1 cellular context compared by ENCODE assay signal in the genomic region with DNA sequence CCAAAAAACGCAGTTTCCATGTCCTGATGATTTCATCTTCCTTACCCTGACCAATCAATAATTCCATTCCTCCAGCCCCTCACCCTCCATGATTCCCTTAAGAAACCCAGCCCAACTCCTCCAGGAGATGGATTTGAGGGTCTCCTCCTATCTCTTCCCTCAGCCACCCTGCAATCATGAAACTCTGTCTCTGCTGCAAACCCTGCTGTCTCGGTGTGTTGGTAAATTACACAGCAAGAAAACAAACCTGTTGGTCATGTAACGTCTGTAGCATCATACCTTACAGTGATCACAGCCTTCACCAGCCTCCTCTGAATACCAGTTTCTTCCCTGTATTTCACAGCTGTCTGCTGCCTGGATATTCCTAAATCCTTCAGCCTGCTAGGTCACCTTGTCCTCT.
TF ChIP-seq lines count a peak whose summit lies in the region.

No MANE protein-coding gene starts in this region.

TF ChIP-seq in K562, 482 proteins besides CTCF, POLR2A, EP300 and RAD21 (continued from another document and continues in another):
- TF ChIP-seq CBX1 (IDR thresholded peaks at IDR 0.05; ENCODE audit: low read depth) (peak; percentile 98; the same call in 1 of the 2 replicates), HES1 (IDR thresholded peaks at IDR 0.05; ENCODE audit: low read depth) (no peak), ZNF311 (CRISPR knock-in tag; IDR thresholded peaks at IDR 0.05) (no peak), ZNF75A (CRISPR knock-in tag; IDR thresholded peaks at IDR 0.05) (no peak), EWSR1 (IDR thresholded peaks at IDR 0.05; ENCODE audit: borderline replicate concordance, low read depth, partially characterized antibody) (no peak), POLR2AphosphoS5 (IDR thresholded peaks at IDR 0.05; ENCODE audit: control insufficient read depth, insufficient read depth, low read depth, low read length) (no peak), TRIM24 (IDR thresholded peaks at IDR 0.05) (peak in 1 of 2 experiments; percentile 59; a peak in 2 of 4 replicates), SRSF9 (IDR thresholded peaks at IDR 0.05; ENCODE audit: borderline replicate concordance, low read depth, low read length) (no peak), NR2C1 (IDR thresholded peaks at IDR 0.05) (no peak), NR2C1 (tag; IDR thresholded peaks at IDR 0.05) (no peak), ZNF766 (CRISPR knock-in tag; conservative IDR thresholded peaks at IDR 0.05) (0 out of 2 replicates have a peak, but pooled peaks have one; percentile 28), TFAP4 (CRISPR knock-in tag; IDR thresholded peaks at IDR 0.05; ENCODE audit: borderline replicate concordance) (no peak), MEF2D (tag; conservative IDR thresholded peaks at IDR 0.05; ENCODE audit: low read depth) (no peak), CBX3 (IDR thresholded peaks at IDR 0.05; ENCODE audit: borderline replicate concordance in 1 of 2, low read length in 2 of 2) (peak in 1 of 2 experiments; percentile 98; a peak in 2 of 3 replicates), ZNF280A (IDR thresholded peaks at IDR 0.05; ENCODE audit: low read depth, partially characterized antibody) (peak; percentile 87), ZNF584 (CRISPR knock-in tag; IDR thresholded peaks at IDR 0.05; ENCODE audit: low read depth) (peak; percentile 79; the same call in 1 of the 2 replicates), ZKSCAN1 (IDR thresholded peaks at IDR 0.05; ENCODE audit: low read depth, low read length) (no peak), HNRNPUL1 (IDR thresholded peaks at IDR 0.05; ENCODE audit: low read length) (no peak), SMARCE1 (IDR thresholded peaks at IDR 0.05) (no peak), ZNF140 (CRISPR knock-in tag; IDR thresholded peaks at IDR 0.05) (no peak), SRF (CRISPR knock-in tag; IDR thresholded peaks at IDR 0.05) (no peak), KDM1A (IDR thresholded peaks at IDR 0.05) (no peak), TRIM28 (IDR thresholded peaks at IDR 0.05) (peak; percentile 96), FOXJ3 (CRISPR knock-in tag; IDR thresholded peaks at IDR 0.05) (no peak), STAT5A (IDR thresholded peaks at IDR 0.05; ENCODE audit: borderline replicate concordance, low read length) (no peak)
- TF ChIP-seq, protein P1, sequence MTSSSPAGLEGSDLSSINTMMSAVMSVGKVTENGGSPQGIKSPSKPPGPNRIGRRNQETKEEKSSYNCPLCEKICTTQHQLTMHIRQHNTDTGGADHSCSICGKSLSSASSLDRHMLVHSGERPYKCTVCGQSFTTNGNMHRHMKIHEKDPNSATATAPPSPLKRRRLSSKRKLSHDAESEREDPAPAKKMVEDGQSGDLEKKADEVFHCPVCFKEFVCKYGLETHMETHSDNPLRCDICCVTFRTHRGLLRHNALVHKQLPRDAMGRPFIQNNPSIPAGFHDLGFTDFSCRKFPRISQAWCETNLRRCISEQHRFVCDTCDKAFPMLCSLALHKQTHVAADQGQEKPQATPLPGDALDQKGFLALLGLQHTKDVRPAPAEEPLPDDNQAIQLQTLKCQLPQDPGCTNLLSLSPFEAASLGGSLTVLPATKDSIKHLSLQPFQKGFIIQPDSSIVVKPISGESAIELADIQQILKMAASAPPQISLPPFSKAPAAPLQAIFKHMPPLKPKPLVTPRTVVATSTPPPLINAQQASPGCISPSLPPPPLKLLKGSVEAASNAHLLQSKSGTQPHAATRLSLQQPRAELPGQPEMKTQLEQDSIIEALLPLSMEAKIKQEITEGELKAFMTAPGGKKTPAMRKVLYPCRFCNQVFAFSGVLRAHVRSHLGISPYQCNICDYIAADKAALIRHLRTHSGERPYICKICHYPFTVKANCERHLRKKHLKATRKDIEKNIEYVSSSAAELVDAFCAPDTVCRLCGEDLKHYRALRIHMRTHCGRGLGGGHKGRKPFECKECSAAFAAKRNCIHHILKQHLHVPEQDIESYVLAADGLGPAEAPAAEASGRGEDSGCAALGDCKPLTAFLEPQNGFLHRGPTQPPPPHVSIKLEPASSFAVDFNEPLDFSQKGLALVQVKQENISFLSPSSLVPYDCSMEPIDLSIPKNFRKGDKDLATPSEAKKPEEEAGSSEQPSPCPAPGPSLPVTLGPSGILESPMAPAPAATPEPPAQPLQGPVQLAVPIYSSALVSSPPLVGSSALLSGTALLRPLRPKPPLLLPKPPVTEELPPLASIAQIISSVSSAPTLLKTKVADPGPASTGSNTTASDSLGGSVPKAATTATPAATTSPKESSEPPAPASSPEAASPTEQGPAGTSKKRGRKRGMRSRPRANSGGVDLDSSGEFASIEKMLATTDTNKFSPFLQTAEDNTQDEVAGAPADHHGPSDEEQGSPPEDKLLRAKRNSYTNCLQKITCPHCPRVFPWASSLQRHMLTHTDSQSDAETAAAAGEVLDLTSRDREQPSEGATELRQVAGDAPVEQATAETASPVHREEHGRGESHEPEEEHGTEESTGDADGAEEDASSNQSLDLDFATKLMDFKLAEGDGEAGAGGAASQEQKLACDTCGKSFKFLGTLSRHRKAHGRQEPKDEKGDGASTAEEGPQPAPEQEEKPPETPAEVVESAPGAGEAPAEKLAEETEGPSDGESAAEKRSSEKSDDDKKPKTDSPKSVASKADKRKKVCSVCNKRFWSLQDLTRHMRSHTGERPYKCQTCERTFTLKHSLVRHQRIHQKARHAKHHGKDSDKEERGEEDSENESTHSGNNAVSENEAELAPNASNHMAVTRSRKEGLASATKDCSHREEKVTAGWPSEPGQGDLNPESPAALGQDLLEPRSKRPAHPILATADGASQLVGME (CRISPR knock-in tag; IDR thresholded peaks at IDR 0.05): no peak
- TF ChIP-seq, protein P2, sequence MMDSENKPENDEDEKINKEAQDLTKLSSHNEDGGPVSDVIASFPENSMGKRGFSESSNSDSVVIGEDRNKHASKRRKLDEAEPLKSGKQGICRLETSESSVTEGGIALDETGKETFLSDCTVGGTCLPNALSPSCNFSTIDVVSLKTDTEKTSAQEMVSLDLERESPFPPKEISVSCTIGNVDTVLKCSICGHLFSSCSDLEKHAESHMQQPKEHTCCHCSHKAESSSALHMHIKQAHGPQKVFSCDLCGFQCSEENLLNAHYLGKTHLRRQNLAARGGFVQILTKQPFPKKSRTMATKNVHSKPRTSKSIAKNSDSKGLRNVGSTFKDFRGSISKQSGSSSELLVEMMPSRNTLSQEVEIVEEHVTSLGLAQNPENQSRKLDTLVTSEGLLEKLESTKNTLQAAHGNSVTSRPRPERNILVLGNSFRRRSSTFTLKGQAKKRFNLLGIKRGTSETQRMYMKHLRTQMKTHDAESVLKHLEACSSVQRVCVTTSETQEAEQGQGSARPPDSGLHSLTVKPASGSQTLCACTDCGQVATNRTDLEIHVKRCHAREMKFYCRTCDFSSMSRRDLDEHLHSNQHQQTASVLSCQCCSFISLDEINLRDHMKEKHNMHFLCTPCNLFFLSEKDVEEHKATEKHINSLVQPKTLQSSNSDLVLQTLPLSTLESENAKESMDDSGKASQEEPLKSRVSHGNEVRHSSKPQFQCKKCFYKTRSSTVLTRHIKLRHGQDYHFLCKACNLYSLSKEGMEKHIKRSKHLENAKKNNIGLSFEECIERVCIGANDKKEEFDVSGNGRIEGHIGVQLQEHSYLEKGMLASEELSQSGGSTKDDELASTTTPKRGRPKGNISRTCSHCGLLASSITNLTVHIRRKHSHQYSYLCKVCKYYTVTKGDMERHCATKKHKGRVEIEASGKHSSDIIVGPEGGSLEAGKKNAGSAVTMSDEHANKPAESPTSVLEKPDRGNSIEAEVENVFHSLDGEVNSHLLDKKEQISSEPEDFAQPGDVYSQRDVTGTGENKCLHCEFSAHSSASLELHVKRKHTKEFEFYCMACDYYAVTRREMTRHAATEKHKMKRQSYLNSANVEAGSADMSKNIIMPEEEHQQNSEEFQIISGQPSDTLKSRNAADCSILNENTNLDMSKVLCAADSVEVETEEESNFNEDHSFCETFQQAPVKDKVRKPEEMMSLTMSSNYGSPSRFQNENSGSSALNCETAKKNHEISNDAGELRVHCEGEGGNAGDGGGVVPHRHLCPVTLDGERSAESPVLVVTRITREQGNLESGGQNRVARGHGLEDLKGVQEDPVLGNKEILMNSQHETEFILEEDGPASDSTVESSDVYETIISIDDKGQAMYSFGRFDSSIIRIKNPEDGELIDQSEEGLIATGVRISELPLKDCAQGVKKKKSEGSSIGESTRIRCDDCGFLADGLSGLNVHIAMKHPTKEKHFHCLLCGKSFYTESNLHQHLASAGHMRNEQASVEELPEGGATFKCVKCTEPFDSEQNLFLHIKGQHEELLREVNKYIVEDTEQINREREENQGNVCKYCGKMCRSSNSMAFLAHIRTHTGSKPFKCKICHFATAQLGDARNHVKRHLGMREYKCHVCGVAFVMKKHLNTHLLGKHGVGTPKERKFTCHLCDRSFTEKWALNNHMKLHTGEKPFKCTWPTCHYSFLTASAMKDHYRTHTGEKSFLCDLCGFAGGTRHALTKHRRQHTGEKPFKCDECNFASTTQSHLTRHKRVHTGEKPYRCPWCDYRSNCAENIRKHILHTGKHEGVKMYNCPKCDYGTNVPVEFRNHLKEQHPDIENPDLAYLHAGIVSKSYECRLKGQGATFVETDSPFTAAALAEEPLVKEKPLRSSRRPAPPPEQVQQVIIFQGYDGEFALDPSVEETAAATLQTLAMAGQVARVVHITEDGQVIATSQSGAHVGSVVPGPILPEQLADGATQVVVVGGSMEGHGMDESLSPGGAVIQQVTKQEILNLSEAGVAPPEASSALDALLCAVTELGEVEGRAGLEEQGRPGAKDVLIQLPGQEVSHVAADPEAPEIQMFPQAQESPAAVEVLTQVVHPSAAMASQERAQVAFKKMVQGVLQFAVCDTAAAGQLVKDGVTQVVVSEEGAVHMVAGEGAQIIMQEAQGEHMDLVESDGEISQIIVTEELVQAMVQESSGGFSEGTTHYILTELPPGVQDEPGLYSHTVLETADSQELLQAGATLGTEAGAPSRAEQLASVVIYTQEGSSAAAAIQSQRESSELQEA (IDR thresholded peaks at IDR 0.05; ENCODE audit: low read depth): no peak
- TF ChIP-seq, protein P3, sequence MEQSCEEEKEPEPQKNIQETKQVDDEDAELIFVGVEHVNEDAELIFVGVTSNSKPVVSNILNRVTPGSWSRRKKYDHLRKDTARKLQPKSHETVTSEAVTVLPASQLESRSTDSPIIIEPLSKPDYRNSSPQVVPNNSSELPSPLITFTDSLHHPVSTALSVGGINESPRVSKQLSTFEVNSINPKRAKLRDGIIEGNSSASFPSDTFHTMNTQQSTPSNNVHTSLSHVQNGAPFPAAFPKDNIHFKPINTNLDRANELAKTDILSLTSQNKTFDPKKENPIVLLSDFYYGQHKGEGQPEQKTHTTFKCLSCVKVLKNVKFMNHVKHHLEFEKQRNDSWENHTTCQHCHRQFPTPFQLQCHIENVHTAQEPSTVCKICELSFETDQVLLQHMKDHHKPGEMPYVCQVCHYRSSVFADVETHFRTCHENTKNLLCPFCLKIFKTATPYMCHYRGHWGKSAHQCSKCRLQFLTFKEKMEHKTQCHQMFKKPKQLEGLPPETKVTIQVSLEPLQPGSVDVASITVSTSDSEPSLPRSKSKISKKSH (CRISPR knock-in tag; IDR thresholded peaks at IDR 0.05): 0 out of 2 replicates have a peak, but pooled peaks have one; percentile 63
- TF ChIP-seq, protein P4, sequence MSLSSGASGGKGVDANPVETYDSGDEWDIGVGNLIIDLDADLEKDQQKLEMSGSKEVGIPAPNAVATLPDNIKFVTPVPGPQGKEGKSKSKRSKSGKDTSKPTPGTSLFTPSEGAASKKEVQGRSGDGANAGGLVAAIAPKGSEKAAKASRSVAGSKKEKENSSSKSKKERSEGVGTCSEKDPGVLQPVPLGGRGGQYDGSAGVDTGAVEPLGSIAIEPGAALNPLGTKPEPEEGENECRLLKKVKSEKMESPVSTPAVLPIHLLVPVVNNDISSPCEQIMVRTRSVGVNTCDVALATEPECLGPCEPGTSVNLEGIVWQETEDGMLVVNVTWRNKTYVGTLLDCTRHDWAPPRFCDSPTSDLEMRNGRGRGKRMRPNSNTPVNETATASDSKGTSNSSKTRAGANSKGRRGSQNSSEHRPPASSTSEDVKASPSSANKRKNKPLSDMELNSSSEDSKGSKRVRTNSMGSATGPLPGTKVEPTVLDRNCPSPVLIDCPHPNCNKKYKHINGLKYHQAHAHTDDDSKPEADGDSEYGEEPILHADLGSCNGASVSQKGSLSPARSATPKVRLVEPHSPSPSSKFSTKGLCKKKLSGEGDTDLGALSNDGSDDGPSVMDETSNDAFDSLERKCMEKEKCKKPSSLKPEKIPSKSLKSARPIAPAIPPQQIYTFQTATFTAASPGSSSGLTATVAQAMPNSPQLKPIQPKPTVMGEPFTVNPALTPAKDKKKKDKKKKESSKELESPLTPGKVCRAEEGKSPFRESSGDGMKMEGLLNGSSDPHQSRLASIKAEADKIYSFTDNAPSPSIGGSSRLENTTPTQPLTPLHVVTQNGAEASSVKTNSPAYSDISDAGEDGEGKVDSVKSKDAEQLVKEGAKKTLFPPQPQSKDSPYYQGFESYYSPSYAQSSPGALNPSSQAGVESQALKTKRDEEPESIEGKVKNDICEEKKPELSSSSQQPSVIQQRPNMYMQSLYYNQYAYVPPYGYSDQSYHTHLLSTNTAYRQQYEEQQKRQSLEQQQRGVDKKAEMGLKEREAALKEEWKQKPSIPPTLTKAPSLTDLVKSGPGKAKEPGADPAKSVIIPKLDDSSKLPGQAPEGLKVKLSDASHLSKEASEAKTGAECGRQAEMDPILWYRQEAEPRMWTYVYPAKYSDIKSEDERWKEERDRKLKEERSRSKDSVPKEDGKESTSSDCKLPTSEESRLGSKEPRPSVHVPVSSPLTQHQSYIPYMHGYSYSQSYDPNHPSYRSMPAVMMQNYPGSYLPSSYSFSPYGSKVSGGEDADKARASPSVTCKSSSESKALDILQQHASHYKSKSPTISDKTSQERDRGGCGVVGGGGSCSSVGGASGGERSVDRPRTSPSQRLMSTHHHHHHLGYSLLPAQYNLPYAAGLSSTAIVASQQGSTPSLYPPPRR (CRISPR knock-in tag; IDR thresholded peaks at IDR 0.05; ENCODE audit: borderline replicate concordance): no peak
